1 cellular context compared by ENCODE assay signal in genomic region chr18:1102848-1103247, GRCh38.
TF ChIP-seq lines count a peak whose summit lies in the region.

No MANE protein-coding gene starts in this region.

TF ChIP-seq in GM23338, 12 proteins besides CTCF, POLR2A, EP300 and RAD21 (continued from another document):
- TF ChIP-seq ZNF462 (CRISPR knock-in tag; IDR thresholded peaks at IDR 0.05) (no peak), ZNF331 (CRISPR knock-in tag; IDR thresholded peaks at IDR 0.05; ENCODE audit: low read depth) (no peak), POLR2AphosphoS5 (IDR thresholded peaks at IDR 0.05; ENCODE audit: low read depth) (no peak), STAT1 (IDR thresholded peaks at IDR 0.05; ENCODE audit: unreplicated experiment) (no peak), ZNF114 (CRISPR knock-in tag; IDR thresholded peaks at IDR 0.05) (no peak), CREB1 (CRISPR knock-in tag; IDR thresholded peaks at IDR 0.05; ENCODE audit: low read depth) (no peak), JUNB (IDR thresholded peaks at IDR 0.05; ENCODE audit: unreplicated experiment) (no peak), NANOG (IDR thresholded peaks at IDR 0.05; ENCODE audit: borderline replicate concordance) (no peak), EZH2phosphoT487 (IDR thresholded peaks at IDR 0.05; ENCODE audit: unreplicated experiment) (no peak), REST (IDR thresholded peaks at IDR 0.05; ENCODE audit: unreplicated experiment) (no peak), ETS1 (IDR thresholded peaks at IDR 0.05) (no peak)
